ENCODE assay signal across 24 cellular contexts in genomic region chr7:11436317-11436716, GRCh38.
DNase-seq lines count a peak whose midpoint lies in the region; ATAC-seq, FAIRE-seq and TF ChIP-seq lines count a peak whose summit lies in the region.
"Had no signal": no experiment of that assay in that cellular context is flagged by ENCODE, and none has a peak within 500 bp of the region (broad histone marks: within the 10 kb centered on the region; RNA-seq: fewer than 3 reads in every experiment).

No MANE protein-coding gene starts in this region.

- no peak for ATAC-seq in HG02870 (IDR thresholded peaks at IDR 0.05; ENCODE audit: unreplicated experiment)
- ATAC-seq: activated T-cell treated with anti-CD3 and anti-CD28 coated beads, Interleukin-2, amount 50 U/mL, for 4 hours; lower lobe of right lung; Panc1; psoas muscle had no signal

- no peak overlapping the region for H3K27ac ChIP-seq in Peyer's patch
- H3K27ac ChIP-seq: esophagus squamous epithelium, HL-60, lower lobe of right lung, psoas muscle, SJSA1, thyroid gland had no signal

- in situ Hi-C loops in astrocyte of the spinal cord (cut with HindIII; ENCODE audit: low sequenced_read_pairs): no loop called here

- no peaks in the 10 kb centered on the region for H3K4me1 ChIP-seq in Peyer's patch
- H3K4me1 ChIP-seq: esophagus squamous epithelium, lower lobe of right lung, psoas muscle, SJSA1, thyroid gland had no signal

- no peaks in the 10 kb centered on the region for H3K27me3 ChIP-seq in Peyer's patch
- H3K27me3 ChIP-seq: esophagus squamous epithelium, SJSA1, thyroid gland had no signal

- no peak for FAIRE-seq in GM12891 (lab: Jason Lieb, UNC)

- DNase-seq in HS-5 (ENCODE audit: low read depth): peak; percentile 31
- peak; percentile 36 for DNase-seq in astrocyte of the spinal cord (ENCODE audit: low read depth, low spot score)
- peak; percentile 37 for DNase-seq in fibroblast of villous mesenchyme (ENCODE audit: low read depth)
- DNase-seq in renal cortical epithelial cell (ENCODE audit: low read depth): peak; percentile 72
- no peak for DNase-seq in Peyer's patch
- DNase-seq in GM12891 (ENCODE audit: insufficient read length, low spot score): no peak
- DNase-seq: activated CD8-positive, alpha-beta memory T cell treated with anti-CD3 and anti-CD28 coated beads for 24 hours; activated naive CD4-positive, alpha-beta T cell treated with Interleukin-2 at 50 U/mL for 16 hours; activated T-cell treated with anti-CD3 and anti-CD28 coated beads, Interleukin-2, amount 50 U/mL, for 4 hours; anterior cingulate cortex; effector memory CD4-positive, alpha-beta T cell; esophagus squamous epithelium; immature natural killer cell; lower lobe of right lung; NCI-H1436; NCI-H510A; NK-92 treated with Interleukin-12 subunit alpha and Interleukin-12 subunit beta, amount 100 ng/mL, for 24 hours; psoas muscle; thyroid gland had no signal

- TF ChIP-seq POLR2A in Peyer's patch (IDR thresholded peaks at IDR 0.05): no peak
- no peak for TF ChIP-seq POLR2A in GM12891 (IDR thresholded peaks at IDR 0.05; ENCODE audit: low read depth, low read length)

- TF ChIP-seq CTCF in astrocyte of the spinal cord (IDR thresholded peaks at IDR 0.05; ENCODE audit: low read depth, low read length) (no peak), fibroblast of villous mesenchyme (IDR thresholded peaks at IDR 0.05; ENCODE audit: insufficient read depth, low read depth, low read length) (no peak), Peyer's patch (IDR thresholded peaks at IDR 0.05) (no peak)

- no peaks in the 10 kb centered on the region for H3K36me3 ChIP-seq in Peyer's patch
- H3K36me3 ChIP-seq: esophagus squamous epithelium, lower lobe of right lung, SJSA1, thyroid gland had no signal

- no peaks in the 10 kb centered on the region for H3K9me3 ChIP-seq in Peyer's patch
- H3K9me3 ChIP-seq: esophagus squamous epithelium, lower lobe of right lung, psoas muscle, SJSA1, thyroid gland had no signal

- H3K4me3 ChIP-seq in astrocyte of the spinal cord (ENCODE audit: low read depth, low read length): no peak overlapping the region
- H3K4me3 ChIP-seq in fibroblast of villous mesenchyme (ENCODE audit: low read depth, low read length): no peak overlapping the region
- H3K4me3 ChIP-seq in Peyer's patch: no peak overlapping the region
- H3K4me3 ChIP-seq: esophagus squamous epithelium, GM23338, lower lobe of right lung, psoas muscle, SJSA1, thyroid gland had no signal

TF ChIP-seq in GM12891, 5 proteins besides CTCF, POLR2A, EP300 and RAD21:
- TF ChIP-seq TAF1 (IDR thresholded peaks at IDR 0.05; ENCODE audit: low read depth, low read length) (no peak), SPI1 (IDR thresholded peaks at IDR 0.05; ENCODE audit: low read depth, low read length) (no peak), PAX5 (IDR thresholded peaks at IDR 0.05; ENCODE audit: insufficient read depth, low read length, severe bottlenecking) (no peak), POU2F2 (IDR thresholded peaks at IDR 0.05; ENCODE audit: low read depth, low read length) (no peak), POLR2AphosphoS5 (IDR thresholded peaks at IDR 0.05; ENCODE audit: low read depth, low read length) (no peak)

Comparison
In these comparisons a context has a peak if more than half of its experiments do, and no peak if none do; other contexts are left out.
1. DNase-seq: peak in HS-5 (single experiment), astrocyte of the spinal cord (single experiment), fibroblast of villous mesenchyme (single experiment) and renal cortical epithelial cell (single experiment); none in Peyer's patch (0 of 3) and GM12891 (single experiment).